ENCODE assay signal across 8 cellular contexts in genomic region chr10:127195571-127196226, GRCh38. TPM values are rescaled to one million over a fixed set of nuclear protein-coding genes. Genes with fewer than 3 reads are reported as not detected.
DNase-seq lines count a peak whose midpoint lies in the region; ATAC-seq and TF ChIP-seq lines count a peak whose summit lies in the region.
"Had no signal": no experiment of that assay in that cellular context is flagged by ENCODE, and none has a peak within 500 bp of the region (broad histone marks: within the 10 kb centered on the region; RNA-seq: fewer than 3 reads in every experiment).

No MANE protein-coding gene starts in this region.

- peak overlapping the region; percentile 78 for H3K4me3 Mint-ChIP-seq in endothelial cell (ENCODE audit: unreplicated experiment)

- H3K9me3 Mint-ChIP-seq in endothelial cell (ENCODE audit: unreplicated experiment): no peaks in the 10 kb centered on the region

- no peaks in the 10 kb centered on the region for H3K9me3 ChIP-seq in tibial nerve

- H3K4me3 ChIP-seq in lower leg skin (ENCODE audit: low read depth, poor library complexity, severe bottlenecking): peak overlapping the region; percentile 20
- H3K4me3 ChIP-seq in tibial nerve: peak overlapping the region; percentile 18 to 48 (median 32)

- intact Hi-C loops in lower leg skin (cut with DNase I; ENCODE audit: low total_unique reads): no loop called here

- TF ChIP-seq CTCF in endothelial cell (IDR thresholded peaks at IDR 0.05; ENCODE audit: unreplicated experiment) (no peak), lower leg skin (IDR thresholded peaks at IDR 0.05) (no peak), tibial nerve (IDR thresholded peaks at IDR 0.05) (no peak)

- peaks cover 10% of the 10 kb centered on the region for H3K27me3 Mint-ChIP-seq in endothelial cell (ENCODE audit: unreplicated experiment)

- peak; percentile 15 for DNase-seq in NCI-H2171 treated with DMSO at 0.1 percent for 48 hours (lab: John Stamatoyannopoulos, UW)
- peak; percentile 44 for DNase-seq in endothelial cell (ENCODE audit: low spot score)
- DNase-seq in lower leg skin (ENCODE audit: low spot score in 2 of 2): no peak
- no peak for DNase-seq in tibial nerve (ENCODE audit: low spot score in 2 of 2)
- DNase-seq in cerebellum (ENCODE audit: low spot score): no peak
- no peak for DNase-seq in SKM-1 (lab: John Stamatoyannopoulos, UW; ENCODE audit: unreplicated experiment)

- TF ChIP-seq POLR2A in lower leg skin (IDR thresholded peaks at IDR 0.05) (no peak), tibial nerve (IDR thresholded peaks at IDR 0.05) (no peak)

- ATAC-seq in HG02678 (IDR thresholded peaks at IDR 0.05; ENCODE audit: unreplicated experiment): no peak

- H3K36me3 Mint-ChIP-seq in endothelial cell (ENCODE audit: low read depth, unreplicated experiment): no peaks in the 10 kb centered on the region

- H3K36me3 ChIP-seq in tibial nerve: no peaks in the 10 kb centered on the region

- no peak for TF ChIP-seq EP300 in tibial nerve (IDR thresholded peaks at IDR 0.05)

- H3K4me1 ChIP-seq in tibial nerve: peaks cover 0 to 20% (median 10%) of the 10 kb centered on the region in 4 donors

- no peak overlapping the region for H3K27ac Mint-ChIP-seq in endothelial cell (ENCODE audit: unreplicated experiment)

- peaks cover 29% of the 10 kb centered on the region for H3K4me1 Mint-ChIP-seq in endothelial cell (ENCODE audit: unreplicated experiment)

- H3K27ac ChIP-seq in tibial nerve: no peak overlapping the region

- peaks cover 0 to 6% of the 10 kb centered on the region in 2 donors for H3K27me3 ChIP-seq in tibial nerve

- 0 to 1% methylated on average over 15 to 50 of the region's 77 CpGs for WGBS in lower leg skin, 2 donors
- 0 to 8% methylated on average over 5 to 37 of the region's 77 CpGs for WGBS in tibial nerve, 2 donors

RNA-seq across cellular contexts. Expression of gene INSYN2A, which starts 0.7 kb away (rescaled TPM):
- 1.7 TPM for total RNA-seq in endothelial cell (ENCODE audit: unreplicated experiment)
- total RNA-seq in lower leg skin: under 1 TPM in 2 of 4 donors, not detected in 2; 0.08 to 0.29 TPM
- under 1 TPM in 3 of 4 donors, not detected in 1; 0.21 to 0.98 (median 0.30) TPM for total RNA-seq in tibial nerve
- total RNA-seq in cerebellum: 12.6 TPM
- total RNA-seq: mononuclear cell had no signal

Comparison
In these comparisons a context has a peak if more than half of its experiments do, and no peak if none do; other contexts are left out.
1. DNase-seq: peak in NCI-H2171 treated with DMSO at 0.1 percent for 48 hours (single experiment) and endothelial cell (single experiment); none in lower leg skin (0 of 2), tibial nerve (0 of 2), cerebellum (single experiment) and SKM-1 (single experiment).